In the genomic region with DNA sequence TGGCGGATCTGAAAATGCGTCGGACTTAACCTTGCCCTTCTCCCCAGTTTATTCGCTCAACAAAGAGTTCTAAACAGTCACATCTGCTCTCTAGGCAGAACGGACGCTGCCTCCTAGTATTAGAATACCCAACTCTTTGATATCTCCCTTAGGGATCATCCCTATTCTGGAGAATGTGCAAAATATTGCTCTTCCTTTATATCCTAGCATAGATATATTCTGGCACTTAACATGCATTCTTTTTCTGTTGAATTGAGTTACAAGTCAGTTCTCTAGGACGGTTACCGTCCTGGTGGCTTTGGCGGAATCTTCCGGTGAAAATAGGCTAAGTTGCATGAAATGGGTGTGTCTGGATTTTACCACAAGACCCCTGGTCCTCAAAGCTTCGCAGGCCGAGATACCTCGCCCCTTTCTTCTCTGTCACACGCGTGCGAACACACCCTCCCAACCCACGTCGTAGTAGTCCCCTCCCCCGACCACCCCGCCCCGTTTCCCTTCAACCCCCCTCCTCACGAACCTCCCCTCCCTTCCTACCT, we compare ENCODE assay signal across 9 cellular contexts. TPM values are rescaled to one million over a fixed set of nuclear protein-coding genes. Genes with fewer than 3 reads are reported as not detected.
DNase-seq lines count a peak whose midpoint lies in the region; ATAC-seq, FAIRE-seq and TF ChIP-seq lines count a peak whose summit lies in the region.
"Had no signal": no experiment of that assay in that cellular context is flagged by ENCODE, and none has a peak within 500 bp of the region (broad histone marks: within the 10 kb centered on the region; RNA-seq: fewer than 3 reads in every experiment).

No MANE protein-coding gene starts in this region.

- peak overlapping the region; percentile 48 for H3K4me3 ChIP-seq in A549
- H3K4me3 ChIP-seq in H7 (ENCODE audit: insufficient read depth, low read depth, low read length) = peak overlapping the region; percentile 63
- H3K4me3 ChIP-seq in bronchial epithelial cell (ENCODE audit: low read depth, low read length) = peak overlapping the region; percentile 11
- H3K4me3 ChIP-seq in naive thymus-derived CD4-positive, alpha-beta T cell (ENCODE audit: low read length) = no peak overlapping the region

- H3K27ac ChIP-seq in A549 = no peak overlapping the region
- H3K27ac ChIP-seq in naive thymus-derived CD4-positive, alpha-beta T cell (ENCODE audit: low read depth, low read length) = no peak overlapping the region

- intact Hi-C loops in naive thymus-derived CD4-positive, alpha-beta T cell (cut with micrococcal nuclease) = loop anchor here in 1 of 2 donors (2.0 kb wide), 1 partner anchor 112 kb away; a partner anchor contains a TSS
- intact Hi-C loops in natural killer cell (cut with micrococcal nuclease) = no loop called here

- H3K4me3 Mint-ChIP-seq in naive thymus-derived CD4-positive, alpha-beta T cell = peak overlapping the region in 6 of 10 donors; percentile 17 to 66 (median 40)
- no peak overlapping the region for H3K4me3 Mint-ChIP-seq in natural killer cell

- no peak for TF ChIP-seq EP300 in A549 (IDR thresholded peaks at IDR 0.05)

- H3K4me2 ChIP-seq in A549 = peak overlapping the region; percentile 97

- peaks cover 0 to 12% (median 4%) of the 10 kb centered on the region in 11 donors for H3K9me3 Mint-ChIP-seq in naive thymus-derived CD4-positive, alpha-beta T cell
- peaks cover 0 to 2% of the 10 kb centered on the region in 2 donors for H3K9me3 Mint-ChIP-seq in natural killer cell

- no peak for TF ChIP-seq POLR2A in A549 (IDR thresholded peaks at IDR 0.05; ENCODE audit: low read length)

- no peak overlapping the region for H3K27ac Mint-ChIP-seq in naive thymus-derived CD4-positive, alpha-beta T cell
- no peak overlapping the region for H3K27ac Mint-ChIP-seq in natural killer cell

- ATAC-seq in A549 (no peak), GM18517 (IDR thresholded peaks at IDR 0.05; ENCODE audit: unreplicated experiment) (no peak), natural killer cell (no peak)
- ATAC-seq in naive thymus-derived CD4-positive, alpha-beta T cell = no peak

- H3K27me3 ChIP-seq in H7 (ENCODE audit: control insufficient read depth, insufficient read depth, low read length) (no peaks in the 10 kb centered on the region), bronchial epithelial cell (ENCODE audit: control insufficient read depth, insufficient read depth, low read length) (peaks cover 6% of the 10 kb centered on the region)
- H3K27me3 ChIP-seq in naive thymus-derived CD4-positive, alpha-beta T cell (ENCODE audit: control insufficient read depth in 2 of 2, insufficient read depth in 2 of 2, low read length in 2 of 2) = peaks cover 0 to 5% of the 10 kb centered on the region in 2 donors

- no peak for TF ChIP-seq RAD21 in A549 (conservative IDR thresholded peaks at IDR 0.05 in 1 of 2, IDR thresholded peaks at IDR 0.05 in 1 of 2)

- FAIRE-seq in A549 (lab: Jason Lieb, UNC) = no peak
- FAIRE-seq in bronchial epithelial cell (lab: Jason Lieb, UNC) = no peak

- H3K4me1 ChIP-seq in A549 = no peaks in the 10 kb centered on the region
- peaks cover 0 to 3% of the 10 kb centered on the region in 2 donors for H3K4me1 ChIP-seq in naive thymus-derived CD4-positive, alpha-beta T cell (ENCODE audit: control insufficient read depth in 2 of 2, insufficient read depth in 2 of 2, low read length in 2 of 2)

- no peak for DNase-seq in A549 (ENCODE audit: low read depth in 1 of 2, low spot score in 1 of 2)
- DNase-seq in H7 = peak; percentile 8
- no peak for DNase-seq in bronchial epithelial cell (ENCODE audit: low read depth)
- no peak for DNase-seq in naive thymus-derived CD4-positive, alpha-beta T cell
- DNase-seq in natural killer cell = no peak
- no peak for DNase-seq in NCI-H1105 (lab: John Stamatoyannopoulos, UW)
- DNase-seq in activated effector memory CD4-positive, alpha-beta T cell treated with Interleukin-2 at 50 U/mL for 16 hours = no peak
- DNase-seq: activated CD4-positive, alpha-beta T cell treated with anti-CD3 and anti-CD28 coated beads for 48 hours had no signal

- no peaks in the 10 kb centered on the region for H3K36me3 ChIP-seq in H7 (replicated peaks; ENCODE audit: control insufficient read depth, insufficient read depth, low read length)
- no peaks in the 10 kb centered on the region for H3K36me3 ChIP-seq in bronchial epithelial cell (ENCODE audit: control insufficient read depth, insufficient read depth, low read length)
- no peaks in the 10 kb centered on the region for H3K36me3 ChIP-seq in naive thymus-derived CD4-positive, alpha-beta T cell (ENCODE audit: control insufficient read depth in 2 of 3, insufficient read depth in 3 of 3, low read length in 3 of 3)

- CTCF ChIA-PET in A549 (lab: Yijun Ruan, JAX) = interaction anchor here (0.6 to 0.8 kb wide), 2 partner anchors 80 to 243 kb away, joined by 3 read pairs; no protein-coding TSS in a partner anchor
- CTCF ChIA-PET in naive thymus-derived CD4-positive, alpha-beta T cell (lab: Charles Lee) = no interaction called here

- peaks cover 0 to 16% (median 11%) of the 10 kb centered on the region in 7 donors for H3K4me1 Mint-ChIP-seq in naive thymus-derived CD4-positive, alpha-beta T cell
- peaks cover 4 to 6% of the 10 kb centered on the region in 2 donors for H3K4me1 Mint-ChIP-seq in natural killer cell

- H3K36me3 Mint-ChIP-seq in naive thymus-derived CD4-positive, alpha-beta T cell = peaks cover 0 to 6% (median 5%) of the 10 kb centered on the region in 5 donors
- no peaks in the 10 kb centered on the region for H3K36me3 Mint-ChIP-seq in natural killer cell

- WGBS in A549 (ENCODE audit: missing lambda C conversion rate) = 72% methylated on average over 17 of the region's 22 CpGs

- POLR2A ChIA-PET in A549 (lab: Yijun Ruan, JAX) = no interaction called here
- POLR2A ChIA-PET in naive thymus-derived CD4-positive, alpha-beta T cell (lab: Charles Lee) = no interaction called here

- peaks cover 38 to 76% (median 59%) of the 10 kb centered on the region in 5 donors for H3K27me3 Mint-ChIP-seq in naive thymus-derived CD4-positive, alpha-beta T cell
- peaks cover 41 to 52% of the 10 kb centered on the region in 2 donors for H3K27me3 Mint-ChIP-seq in natural killer cell (ENCODE audit: low read depth in 2 of 2)

- no peak for TF ChIP-seq CTCF in A549 (IDR thresholded peaks at IDR 0.05)
- TF ChIP-seq CTCF in bronchial epithelial cell (IDR thresholded peaks at IDR 0.05; ENCODE audit: insufficient read depth, low read length, severe bottlenecking) = no peak
- no peak for TF ChIP-seq CTCF in natural killer cell (IDR thresholded peaks at IDR 0.05)

- H3K9me3 ChIP-seq in A549 = no peaks in the 10 kb centered on the region
- no peaks in the 10 kb centered on the region for H3K9me3 ChIP-seq in naive thymus-derived CD4-positive, alpha-beta T cell (ENCODE audit: control insufficient read depth in 2 of 3, low read length in 3 of 3)

TF ChIP-seq in A549, 52 proteins besides CTCF, POLR2A, EP300 and RAD21:
- no peak for TF ChIP-seq FOSB (CRISPR knock-in tag; IDR thresholded peaks at IDR 0.05)
- no peak for TF ChIP-seq BHLHE40 (IDR thresholded peaks at IDR 0.05; ENCODE audit: low read depth, low read length)
- no peak for TF ChIP-seq FOSL2 (IDR thresholded peaks at IDR 0.05)
- no peak for TF ChIP-seq FOSL2 (CRISPR knock-in tag; IDR thresholded peaks at IDR 0.05)
- TF ChIP-seq RFX5 (IDR thresholded peaks at IDR 0.05) = no peak
- no peak for TF ChIP-seq CEBPB (IDR thresholded peaks at IDR 0.05)

RNA-seq across cellular contexts. Expression of a gene that starts 0.5 kb away (rescaled TPM):
- 5.0 and 6.6 TPM in 2 replicates for polyA plus RNA-seq in A549 (2011; rRNA removed)
- 1.8 and 2.3 TPM in 2 replicates for polyA plus RNA-seq in A549 (2012; cell fraction: cytosol; rRNA removed)
- 1.9 and 2.7 TPM in 2 replicates for polyA plus RNA-seq in A549 (2012; cell fraction: nucleus; rRNA removed)
- 2.8 to 3.0 TPM (median 2.9 TPM) in 3 replicates for polyA plus RNA-seq in A549 (2017; fragmentation: RNase III; extraction: RNeasy Plus Mini Kit Qiagen cat#74134 plus additional on column Dnase treatment)
- 6.5 and 8.3 TPM in 2 replicates for polyA minus RNA-seq in A549 (2011; rRNA and poly(A)+ RNA removed)
- 7.3 and 10.9 TPM in 2 replicates for total RNA-seq in H7 (2014; rRNA removed; shearing (Covaris generic))
- 1.9 and 2.1 TPM in 2 replicates for total RNA-seq in bronchial epithelial cell
- total RNA-seq in naive thymus-derived CD4-positive, alpha-beta T cell = 1 to 10 TPM; 1.4 to 7.0 (median 4.3) TPM
- polyA plus RNA-seq in naive thymus-derived CD4-positive, alpha-beta T cell = under 1 TPM; 0.22 to 0.28 TPM
- total RNA-seq in natural killer cell = 1 to 10 TPM in 1 of 3 donors, under 1 TPM in 2; 0.77 to 1.2 (median 0.89) TPM
